8 cellular contexts compared by ENCODE assay signal in genomic region chr12:124938606-124939427, GRCh38. TPM values are rescaled to one million over a fixed set of nuclear protein-coding genes. Genes with fewer than 3 reads are reported as not detected.
A peak's percentile ranks its signal among the peaks of the same experiment; 100 is the strongest.
DNase-seq lines count a peak whose midpoint lies in the region; ATAC-seq and TF ChIP-seq lines count a peak whose summit lies in the region.

No MANE protein-coding gene starts in this region.

- TF ChIP-seq POLR2A in suprapubic skin (IDR thresholded peaks at IDR 0.05) = no peak

- H3K79me2 ChIP-seq in mesendoderm (ENCODE audit: control insufficient read depth, insufficient read depth, low read length) = no peaks in the 10 kb centered on the region

- H2BK5ac ChIP-seq in mesendoderm (ENCODE audit: low read length) = no peak overlapping the region

- H2BK120ac ChIP-seq in mesendoderm (ENCODE audit: low read depth, low read length) = peak overlapping the region; percentile 28

- H3K4me3 ChIP-seq in duodenal mucosa (ENCODE audit: low read depth in 1 of 2, low read length in 2 of 2) (peak overlapping the region; percentile 64 to 77), mesendoderm (ENCODE audit: low read length) (peak overlapping the region; percentile 40), suprapubic skin (peak overlapping the region; percentile 46)

- no peak overlapping the region for H4K8ac ChIP-seq in mesendoderm (ENCODE audit: low read depth, low read length)

- H2AK5ac ChIP-seq in mesendoderm (ENCODE audit: low read length) = no peak overlapping the region

- peak overlapping the region; percentile 78 for H3K18ac ChIP-seq in mesendoderm (ENCODE audit: low read length)

- peak overlapping the region; percentile 54 to 69 for H3K9ac ChIP-seq in duodenal mucosa (ENCODE audit: low read depth in 1 of 2, low read length in 2 of 2)
- H3K9ac ChIP-seq in mesendoderm (ENCODE audit: low read length) = peak overlapping the region; percentile 43

- H3K79me1 ChIP-seq in mesendoderm (ENCODE audit: low read length) = no peaks in the 10 kb centered on the region

- peak; percentile 34 for ATAC-seq in HG03097 (IDR thresholded peaks at IDR 0.05; ENCODE audit: low FRiP score, unreplicated experiment)

- H3K23ac ChIP-seq in mesendoderm (ENCODE audit: low read length) = no peak overlapping the region

- H3K4me2 ChIP-seq in mesendoderm (ENCODE audit: low read length) = peak overlapping the region; percentile 84

- DNase-seq in stimulated activated CD4-positive, alpha-beta T cell treated with anti-CD3 and anti-CD28 coated beads, Interleukin-12 subunit alpha, Interleukin-12 subunit beta, amount 100 ng/mL, for 4 hours = peak; percentile 28
- DNase-seq in stimulated activated CD4-positive, alpha-beta T cell treated with anti-CD3 and anti-CD28 coated beads, Interleukin-2, amount 100 ng/mL, for 48 hours = no peak
- peak in 3 of 5 experiments; percentile 35 to 87 (median 46) for DNase-seq in T-helper 2 cell
- DNase-seq in mesendoderm = peak; percentile 89
- DNase-seq in suprapubic skin (ENCODE audit: low spot score in 2 of 2) = peak in 1 of 2 donors; percentile 87
- DNase-seq in DMS153 treated with DMSO at 0.1 percent for 48 hours (lab: John Stamatoyannopoulos, UW; ENCODE audit: unreplicated experiment) = no peak

- H3K27me3 ChIP-seq in duodenal mucosa (ENCODE audit: control insufficient read depth in 1 of 2, insufficient read depth in 2 of 2, low read length in 2 of 2) = no peaks in the 10 kb centered on the region
- no peaks in the 10 kb centered on the region for H3K27me3 ChIP-seq in mesendoderm (ENCODE audit: insufficient read depth, low read length, poor library complexity)
- H3K27me3 ChIP-seq in suprapubic skin = no peaks in the 10 kb centered on the region

- WGBS in mesendoderm (ENCODE audit: extremely low coverage, insufficient coverage, low lambda C conversion rate) = 100% methylated on average over 2 of the region's 22 CpGs
- WGBS in suprapubic skin = 2% methylated on average over 22 of the region's 22 CpGs

- H3K9me3 ChIP-seq in duodenal mucosa (ENCODE audit: control insufficient read depth in 1 of 2, low read length in 2 of 2) (no peaks in the 10 kb centered on the region), suprapubic skin (no peaks in the 10 kb centered on the region)

- no peak overlapping the region for H3K4ac ChIP-seq in mesendoderm (ENCODE audit: low read depth, low read length)

- peaks cover 0 to 4% of the 10 kb centered on the region in 2 donors for H3K36me3 ChIP-seq in duodenal mucosa (ENCODE audit: control insufficient read depth in 1 of 2, insufficient read depth in 2 of 2, low read length in 2 of 2)
- no peaks in the 10 kb centered on the region for H3K36me3 ChIP-seq in mesendoderm (ENCODE audit: control insufficient read depth, insufficient read depth, low read length)
- peaks cover 5% of the 10 kb centered on the region for H3K36me3 ChIP-seq in suprapubic skin

- TF ChIP-seq EP300 in suprapubic skin (IDR thresholded peaks at IDR 0.05) = no peak

- H3K56ac ChIP-seq in mesendoderm (ENCODE audit: low read length) = peak overlapping the region; percentile 78

- H3K27ac ChIP-seq in duodenal mucosa (ENCODE audit: low read depth, low read length) (peak overlapping the region; percentile 89), mesendoderm (ENCODE audit: low read depth, low read length) (peak overlapping the region; percentile 84), suprapubic skin (peak overlapping the region; percentile 77)

- no peak overlapping the region for H2BK15ac ChIP-seq in mesendoderm (replicated peaks; ENCODE audit: low read depth)

- H3K4me1 ChIP-seq in duodenal mucosa (ENCODE audit: control insufficient read depth in 1 of 2, insufficient read depth in 2 of 2, low read length in 2 of 2) (peaks cover 17 to 28% of the 10 kb centered on the region in 2 donors), mesendoderm (ENCODE audit: control insufficient read depth, low read depth, low read length) (peaks cover 4% of the 10 kb centered on the region), suprapubic skin (peaks cover 36% of the 10 kb centered on the region)

- peak; percentile 19 to 31 for TF ChIP-seq CTCF in suprapubic skin (IDR thresholded peaks at IDR 0.05)

- H4K5ac ChIP-seq in mesendoderm (ENCODE audit: low read length) = no peak overlapping the region

RNA-seq across cellular contexts. Expression of gene UBC, which starts 24.4 kb away (rescaled TPM):
- polyA plus RNA-seq in mesendoderm (2013, experiment 1 of 2) = 737 TPM
- polyA plus RNA-seq in mesendoderm (2013, experiment 2 of 2) = 751 TPM
- 1,000 to 10,000 TPM; 1,287 to 1,717 (median 1,373) TPM for total RNA-seq in suprapubic skin

RNA-seq across cellular contexts. Expression of gene DHX37, which starts 50.1 kb away (rescaled TPM):
- polyA plus RNA-seq in mesendoderm (2013, experiment 1 of 2) = 26.3 TPM
- 26.5 TPM for polyA plus RNA-seq in mesendoderm (2013, experiment 2 of 2)
- total RNA-seq in suprapubic skin = 10 to 100 TPM; 11.9 to 23.4 (median 20.2) TPM

RNA-seq across cellular contexts. Expression of gene BRI3BP, which starts 54.6 kb away (rescaled TPM):
- 6.5 TPM for polyA plus RNA-seq in mesendoderm (2013, experiment 1 of 2)
- 6.6 TPM for polyA plus RNA-seq in mesendoderm (2013, experiment 2 of 2)
- total RNA-seq in suprapubic skin = 10 to 100 TPM in 3 of 4 donors, 1 to 10 TPM in 1; 9.1 to 25.0 (median 17.7) TPM

Comparison
In these comparisons a context has a peak if more than half of its experiments do, and no peak if none do; other contexts are left out.
1. DNase-seq: peak in stimulated activated CD4-positive, alpha-beta T cell treated with anti-CD3 and anti-CD28 coated beads, Interleukin-12 subunit alpha, Interleukin-12 subunit beta, amount 100 ng/mL, for 4 hours (single experiment), T-helper 2 cell (3 of 5) and mesendoderm (single experiment); none in stimulated activated CD4-positive, alpha-beta T cell treated with anti-CD3 and anti-CD28 coated beads, Interleukin-2, amount 100 ng/mL, for 48 hours (0 of 2) and DMS153 treated with DMSO at 0.1 percent for 48 hours (single experiment).
2. Peak in every context shown above with its lines, with median percentiles within 50 percentile points of each other: H3K27ac ChIP-seq and H3K4me3 ChIP-seq.